Comparison of ENCODE assay signal across 11 cellular contexts in the genomic region with DNA sequence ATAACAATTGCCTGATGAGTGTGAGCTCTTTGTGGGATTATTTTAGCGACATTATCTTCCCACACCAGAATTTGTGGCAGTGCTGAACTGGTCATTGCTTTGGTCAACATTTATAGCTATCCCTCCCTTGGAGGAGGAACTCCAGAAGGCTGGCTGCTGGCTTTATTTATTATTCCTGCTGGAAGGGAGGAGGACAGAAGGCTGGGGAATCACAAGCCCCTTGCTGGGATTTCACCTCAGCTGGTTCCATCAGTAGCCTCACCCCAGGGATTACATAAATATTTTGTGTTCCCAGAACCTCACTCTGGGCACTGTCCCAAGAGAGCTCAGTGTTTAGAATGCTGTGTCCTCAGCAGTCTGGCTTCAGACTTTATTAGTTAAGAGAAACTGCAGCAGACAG.
A peak's percentile ranks its signal among the peaks of the same experiment; 100 is the strongest.
DNase-seq lines count a peak whose midpoint lies in the region; ATAC-seq and TF ChIP-seq lines count a peak whose summit lies in the region.
"Had no signal": no experiment of that assay in that cellular context is flagged by ENCODE, and none has a peak within 500 bp of the region (broad histone marks: within the 10 kb centered on the region; RNA-seq: fewer than 3 reads in every experiment).

No MANE protein-coding gene starts in this region.

- H3K36me3 Mint-ChIP-seq in activated CD8-positive, alpha-beta memory T cell treated with anti-CD3 and anti-CD28 coated beads, Interleukin-2, amount 10 ng/mL, durations not matched to agents 7 days and 5 days = no peaks in the 10 kb centered on the region
- H3K36me3 Mint-ChIP-seq: CD8-positive, alpha-beta T cell had no signal

- no peak overlapping the region for H3K4me3 Mint-ChIP-seq in activated CD8-positive, alpha-beta memory T cell treated with anti-CD3 and anti-CD28 coated beads, Interleukin-2, amount 10 ng/mL, durations not matched to agents 7 days and 5 days
- H3K4me3 Mint-ChIP-seq: activated T-helper 17 cell treated with anti-CD3 and anti-CD28 coated beads, Interleukin-2, amount 50 U/mL, for 72 hours; CD8-positive, alpha-beta T cell; dendritic cell treated with granulocyte-macrophage colony-stimulating factor and Interleukin-4, amounts not matched to agents 40 ng/mL and 50 ng/mL, for 4 days had no signal

- H3K27ac ChIP-seq in Peyer's patch (peak overlapping the region in 3 of 4 donors; percentile 3 to 61 (median 60)), prostate gland (peak overlapping the region; percentile 20 to 50)

- ATAC-seq in Right ventricle myocardium superior (ENCODE audit: poor library complexity) (peak; percentile 89), GM18519 (IDR thresholded peaks at IDR 0.05; ENCODE audit: low FRiP score, unreplicated experiment) (no peak), GM19397 (IDR thresholded peaks at IDR 0.05; ENCODE audit: unreplicated experiment) (no peak)
- no peak for ATAC-seq in activated CD8-positive, alpha-beta memory T cell treated with anti-CD3 and anti-CD28 coated beads, Interleukin-2, amount 10 ng/mL, durations not matched to agents 7 days and 5 days
- ATAC-seq: activated T-helper 17 cell treated with anti-CD3 and anti-CD28 coated beads, Interleukin-2, amount 50 U/mL, for 72 hours; CD8-positive, alpha-beta T cell had no signal

- no peak for TF ChIP-seq POLR2A in Peyer's patch (IDR thresholded peaks at IDR 0.05)
- TF ChIP-seq POLR2A in prostate gland (IDR thresholded peaks at IDR 0.05) = no peak

- no peaks in the 10 kb centered on the region for H3K9me3 ChIP-seq in Peyer's patch
- no peaks in the 10 kb centered on the region for H3K9me3 ChIP-seq in prostate gland

- 48% methylated on average over 1 of the region's 1 CpG for WGBS in prostate gland

- H3K27me3 ChIP-seq in Peyer's patch = no peaks in the 10 kb centered on the region
- no peaks in the 10 kb centered on the region for H3K27me3 ChIP-seq in prostate gland (replicated peaks; ENCODE audit: insufficient read depth)

- H3K27ac Mint-ChIP-seq in activated CD8-positive, alpha-beta memory T cell treated with anti-CD3 and anti-CD28 coated beads, Interleukin-2, amount 10 ng/mL, durations not matched to agents 7 days and 5 days = no peak overlapping the region
- H3K27ac Mint-ChIP-seq: activated T-helper 17 cell treated with anti-CD3 and anti-CD28 coated beads, Interleukin-2, amount 50 U/mL, for 72 hours; CD8-positive, alpha-beta T cell; dendritic cell treated with granulocyte-macrophage colony-stimulating factor and Interleukin-4, amounts not matched to agents 40 ng/mL and 50 ng/mL, for 4 days had no signal

- DNase-seq in Ammon's horn (ENCODE audit: low spot score) (peak; percentile 61), Peyer's patch (peak in 1 of 3 donors; percentile 53), Right ventricle myocardium superior (no peak), prostate gland (ENCODE audit: low spot score) (peak; percentile 85), MV-4-11 (lab: John Stamatoyannopoulos, UW) (no peak)
- DNase-seq in activated CD8-positive, alpha-beta memory T cell treated with anti-CD3 and anti-CD28 coated beads, Interleukin-2, amount 10 ng/mL, durations not matched to agents 7 days and 5 days = no peak
- DNase-seq: CD8-positive, alpha-beta T cell had no signal

- H3K4me1 Mint-ChIP-seq in activated CD8-positive, alpha-beta memory T cell treated with anti-CD3 and anti-CD28 coated beads, Interleukin-2, amount 10 ng/mL, durations not matched to agents 7 days and 5 days = no peaks in the 10 kb centered on the region
- H3K4me1 Mint-ChIP-seq: activated T-helper 17 cell treated with anti-CD3 and anti-CD28 coated beads, Interleukin-2, amount 50 U/mL, for 72 hours had no signal

- H3K27me3 Mint-ChIP-seq in activated CD8-positive, alpha-beta memory T cell treated with anti-CD3 and anti-CD28 coated beads, Interleukin-2, amount 10 ng/mL, durations not matched to agents 7 days and 5 days = no peaks in the 10 kb centered on the region
- H3K27me3 Mint-ChIP-seq: dendritic cell treated with granulocyte-macrophage colony-stimulating factor and Interleukin-4, amounts not matched to agents 40 ng/mL and 50 ng/mL, for 4 days had no signal

- CTCF ChIA-PET in activated CD8-positive, alpha-beta memory T cell treated with anti-CD3 and anti-CD28 coated beads, Interleukin-2, amount 10 ng/mL, durations not matched to agents 7 days and 5 days (lab: Charles Lee) = no interaction called here

- intact Hi-C loops in Right ventricle myocardium superior (cut with DNase I) (no loop called here), prostate gland (cut with DNase I) (no loop called here)

- no peaks in the 10 kb centered on the region for H3K9me3 Mint-ChIP-seq in activated CD8-positive, alpha-beta memory T cell treated with anti-CD3 and anti-CD28 coated beads, Interleukin-2, amount 10 ng/mL, durations not matched to agents 7 days and 5 days (ENCODE audit: low read depth)
- H3K9me3 Mint-ChIP-seq: activated T-helper 17 cell treated with anti-CD3 and anti-CD28 coated beads, Interleukin-2, amount 50 U/mL, for 72 hours; CD8-positive, alpha-beta T cell; dendritic cell treated with granulocyte-macrophage colony-stimulating factor and Interleukin-4, amounts not matched to agents 40 ng/mL and 50 ng/mL, for 4 days had no signal

- peaks cover 0 to 5% (median 0%) of the 10 kb centered on the region in 4 donors for H3K4me1 ChIP-seq in Peyer's patch
- peaks cover 8% of the 10 kb centered on the region for H3K4me1 ChIP-seq in prostate gland (replicated peaks)

- no peak for TF ChIP-seq CTCF in Peyer's patch (IDR thresholded peaks at IDR 0.05)
- TF ChIP-seq CTCF in prostate gland (IDR thresholded peaks at IDR 0.05) = no peak

- H3K4me3 ChIP-seq in Peyer's patch (no peak overlapping the region), prostate gland (no peak overlapping the region)

- H3K36me3 ChIP-seq in Peyer's patch (no peaks in the 10 kb centered on the region), prostate gland (no peaks in the 10 kb centered on the region)

Comparison
In these comparisons a context has a peak if more than half of its experiments do, and no peak if none do; other contexts are left out.
1. DNase-seq: peak in Ammon's horn (single experiment) and prostate gland (single experiment); none in Right ventricle myocardium superior (single experiment), MV-4-11 (single experiment) and activated CD8-positive, alpha-beta memory T cell treated with anti-CD3 and anti-CD28 coated beads, Interleukin-2, amount 10 ng/mL, durations not matched to agents 7 days and 5 days (single experiment).